ENCODE assay signal across 2 cellular contexts in genomic region chr3:20450611-20451010, GRCh38.
TF ChIP-seq lines count a peak whose summit lies in the region.

No MANE protein-coding gene starts in this region.

TF ChIP-seq in HepG2, 621 proteins besides CTCF, POLR2A, EP300 and RAD21:
- TF ChIP-seq GLMP (CRISPR knock-in tag; IDR thresholded peaks at IDR 0.05; ENCODE audit: borderline replicate concordance) (no peak), NFE2L2 (IDR thresholded peaks at IDR 0.05; ENCODE audit: low read length) (peak; percentile 54; the same call in 1 of the 2 replicates), MAFF (IDR thresholded peaks at IDR 0.05; ENCODE audit: low read depth, low read length) (peak; percentile 90), ZBTB38 (CRISPR knock-in tag; IDR thresholded peaks at IDR 0.05) (no peak), MAFK (conservative IDR thresholded peaks at IDR 0.05 in 1 of 2, IDR thresholded peaks at IDR 0.05 in 1 of 2; ENCODE audit: low read length in 2 of 2) (peak; percentile 89 to 96), DZIP1 (CRISPR knock-in tag; IDR thresholded peaks at IDR 0.05) (no peak), POGK (CRISPR knock-in tag; conservative IDR thresholded peaks at IDR 0.05) (no peak), STAG1 (CRISPR knock-in tag; IDR thresholded peaks at IDR 0.05) (no peak)
TF ChIP-seq in HepG2: peak in this region for 3.

TF ChIP-seq in K562, 482 proteins besides CTCF, POLR2A, EP300 and RAD21:
- TF ChIP-seq MAFK (IDR thresholded peaks at IDR 0.05; ENCODE audit: low read length) (peak; percentile 87), ZNF316 (IDR thresholded peaks at IDR 0.05) (peak; percentile 91), ESRRB (CRISPR knock-in tag; IDR thresholded peaks at IDR 0.05; ENCODE audit: borderline replicate concordance) (no peak), MAFG (tag; conservative IDR thresholded peaks at IDR 0.05) (peak; percentile 88), ZSCAN32 (CRISPR knock-in tag; IDR thresholded peaks at IDR 0.05) (no peak), C11orf30 (IDR thresholded peaks at IDR 0.05; ENCODE audit: low read depth) (peak; percentile 80), TCF15 (CRISPR knock-in tag; IDR thresholded peaks at IDR 0.05) (no peak), ZNF830 (CRISPR knock-in tag; IDR thresholded peaks at IDR 0.05) (no peak), CHAMP1 (IDR thresholded peaks at IDR 0.05) (no peak), NFE2 (IDR thresholded peaks at IDR 0.05; ENCODE audit: low read depth) (peak; percentile 18; the same call in 1 of the 2 replicates), NFE2L1 (tag; IDR thresholded peaks at IDR 0.05; ENCODE audit: borderline replicate concordance, low read depth) (peak; percentile 38; the same call in 1 of the 2 replicates), MAFF (IDR thresholded peaks at IDR 0.05; ENCODE audit: low read length) (peak; percentile 90), HDAC8 (tag; IDR thresholded peaks at IDR 0.05) (no peak), CREM (IDR thresholded peaks at IDR 0.05; ENCODE audit: low read depth) (no peak)
TF ChIP-seq in K562: peak in this region for 7.
